In genomic region chr9:77016526-77017504, GRCh38 we compare ENCODE assay signal across 15 cellular contexts. TPM values are rescaled to one million over a fixed set of nuclear protein-coding genes. Genes with fewer than 3 reads are reported as not detected.
DNase-seq lines count a peak whose midpoint lies in the region; ATAC-seq, FAIRE-seq and TF ChIP-seq lines count a peak whose summit lies in the region.
"Had no signal": no experiment of that assay in that cellular context is flagged by ENCODE, and none has a peak within 500 bp of the region (broad histone marks: within the 10 kb centered on the region; RNA-seq: fewer than 3 reads in every experiment).

No MANE protein-coding gene starts in this region.

- peaks cover 7% of the 10 kb centered on the region for H3K4me1 Mint-ChIP-seq in astrocyte (ENCODE audit: low read depth, unreplicated experiment)
- H3K4me1 Mint-ChIP-seq in naive B cell: peaks cover 22 to 33% (median 30%) of the 10 kb centered on the region in 3 donors

- H3K9ac ChIP-seq in astrocyte (ENCODE audit: low read length): no peak overlapping the region

- H3K4me2 ChIP-seq in astrocyte (ENCODE audit: low read length): no peak overlapping the region

- H2AFZ ChIP-seq in astrocyte (ENCODE audit: low read depth, low read length): no peak overlapping the region

- WGBS in pancreas, 2 donors: 3 to 4% methylated on average over 47 of the region's 47 CpGs

- H3K4me3 Mint-ChIP-seq in astrocyte (ENCODE audit: unreplicated experiment): no peak overlapping the region
- H3K4me3 Mint-ChIP-seq in naive B cell: peak overlapping the region in 5 of 8 donors; percentile 22 to 57 (median 41)
- H3K4me3 Mint-ChIP-seq: activated naive CD4-positive, alpha-beta T cell treated with anti-CD3 and anti-CD28 coated beads for 36 hours had no signal

- peaks cover 15% of the 10 kb centered on the region for H3K9me3 ChIP-seq in astrocyte (ENCODE audit: insufficient read depth, low read depth, low read length)
- no peaks in the 10 kb centered on the region for H3K9me3 ChIP-seq in pancreas

- H4K20me1 ChIP-seq in astrocyte (ENCODE audit: insufficient read depth, low read length): peaks cover 23% of the 10 kb centered on the region

- no peaks in the 10 kb centered on the region for H3K36me3 ChIP-seq in astrocyte (ENCODE audit: insufficient read depth, low read length)
- H3K36me3 ChIP-seq in pancreas: no peaks in the 10 kb centered on the region

- peak; percentile 25 for DNase-seq in 8988T
- peak; percentile 15 for DNase-seq in Daoy (ENCODE audit: low read depth)
- DNase-seq in astrocyte (ENCODE audit: low read depth): no peak
- no peak for DNase-seq in naive B cell
- DNase-seq in SHP77 treated with DMSO at 0.1 percent for 48 hours (lab: John Stamatoyannopoulos, UW): no peak
- no peak for DNase-seq in pancreas
- no peak for DNase-seq in RPMI8226
- no peak for DNase-seq in COLO829 (ENCODE audit: low spot score)
- DNase-seq: activated CD4-positive, alpha-beta T cell treated with anti-CD3 and anti-CD28 coated beads, Interleukin-2, amount 50 U/mL, for 1 hour; activated naive CD4-positive, alpha-beta T cell treated with anti-CD3 and anti-CD28 coated beads for 36 hours; cerebellar nuclear complex; stimulated activated CD4-positive, alpha-beta T cell treated with anti-CD3 and anti-CD28 coated beads, Interleukin-4, amount 100 ng/mL, for 4 hours; SW 1271 had no signal

- H3K27me3 Mint-ChIP-seq in astrocyte (ENCODE audit: low read depth, unreplicated experiment): peaks cover 78% of the 10 kb centered on the region
- peaks cover 54 to 81% (median 64%) of the 10 kb centered on the region in 3 donors for H3K27me3 Mint-ChIP-seq in naive B cell

- H3K36me3 Mint-ChIP-seq in astrocyte (ENCODE audit: low read depth, unreplicated experiment): peaks cover 7% of the 10 kb centered on the region
- H3K36me3 Mint-ChIP-seq in naive B cell: peaks cover 4 to 12% of the 10 kb centered on the region in 2 donors

- TF ChIP-seq CTCF in astrocyte (IDR thresholded peaks at IDR 0.05; ENCODE audit: insufficient read depth, low read depth, low read length): no peak
- TF ChIP-seq CTCF in pancreas (IDR thresholded peaks at IDR 0.05): no peak

- H3K79me2 ChIP-seq in astrocyte (ENCODE audit: insufficient read depth, low read length): no peaks in the 10 kb centered on the region

- peaks cover 2% of the 10 kb centered on the region for H3K4me1 ChIP-seq in astrocyte (ENCODE audit: insufficient read depth, low read length)
- peaks cover 0 to 8% (median 4%) of the 10 kb centered on the region in 3 donors for H3K4me1 ChIP-seq in pancreas

- H3K27me3 ChIP-seq in astrocyte (ENCODE audit: insufficient read depth, low read length): peaks cover 92% of the 10 kb centered on the region
- peaks cover 8 to 89% (median 33%) of the 10 kb centered on the region in 4 donors for H3K27me3 ChIP-seq in pancreas

- H3K4me3 ChIP-seq in astrocyte (ENCODE audit: insufficient read depth, low read depth, low read length) (no peak overlapping the region), pancreas (no peak overlapping the region)

- intact Hi-C loops in pancreas (cut with DNase I): no loop called here

- no peak overlapping the region for H3K27ac ChIP-seq in astrocyte (ENCODE audit: low read depth, low read length)
- no peak overlapping the region for H3K27ac ChIP-seq in pancreas

- no peak for FAIRE-seq in astrocyte (lab: Jason Lieb, UNC)
- FAIRE-seq in pancreas (lab: Jason Lieb, UNC): no peak

- no peak for ATAC-seq in naive B cell (ENCODE audit: low read depth in 2 of 2)
- ATAC-seq in pancreas: no peak

- H3K9me3 Mint-ChIP-seq in astrocyte (ENCODE audit: unreplicated experiment): peaks cover 51% of the 10 kb centered on the region
- H3K9me3 Mint-ChIP-seq in naive B cell: peaks cover 0 to 18% (median 6%) of the 10 kb centered on the region in 7 donors
- H3K9me3 Mint-ChIP-seq: activated naive CD4-positive, alpha-beta T cell treated with anti-CD3 and anti-CD28 coated beads for 36 hours had no signal

- H3K27ac Mint-ChIP-seq in astrocyte (ENCODE audit: unreplicated experiment): peak overlapping the region; percentile 81
- peak overlapping the region in 2 of 6 donors; percentile 78 to 93 for H3K27ac Mint-ChIP-seq in naive B cell
- H3K27ac Mint-ChIP-seq: activated naive CD4-positive, alpha-beta T cell treated with anti-CD3 and anti-CD28 coated beads for 36 hours had no signal

RNA-seq across cellular contexts. Expression of gene FOXB2, which starts 2.6 kb away (rescaled TPM):
- not detected in 2 replicates for total RNA-seq in Daoy (2014; rRNA removed; shearing (Covaris generic))
- total RNA-seq in astrocyte (not detected in 2 replicates), pancreas (not detected)
- polyA plus RNA-seq in naive B cell (ENCODE audit: low read depth in 6 of 6) (not detected), pancreas (not detected)
- total RNA-seq: activated naive CD4-positive, alpha-beta T cell treated with anti-CD3 and anti-CD28 coated beads for 36 hours; renal cortical epithelial cell had no signal
- polyA plus RNA-seq: esophagus had no signal

Comparison
In these comparisons a context has a peak if more than half of its experiments do, and no peak if none do; other contexts are left out.
1. DNase-seq: peak in 8988T (single experiment) and Daoy (single experiment); none in astrocyte (single experiment), naive B cell (single experiment), SHP77 treated with DMSO at 0.1 percent for 48 hours (single experiment), pancreas (0 of 6), RPMI8226 (single experiment) and COLO829 (single experiment).